Comparison of ENCODE assay signal across 13 cellular contexts in the genomic region with DNA sequence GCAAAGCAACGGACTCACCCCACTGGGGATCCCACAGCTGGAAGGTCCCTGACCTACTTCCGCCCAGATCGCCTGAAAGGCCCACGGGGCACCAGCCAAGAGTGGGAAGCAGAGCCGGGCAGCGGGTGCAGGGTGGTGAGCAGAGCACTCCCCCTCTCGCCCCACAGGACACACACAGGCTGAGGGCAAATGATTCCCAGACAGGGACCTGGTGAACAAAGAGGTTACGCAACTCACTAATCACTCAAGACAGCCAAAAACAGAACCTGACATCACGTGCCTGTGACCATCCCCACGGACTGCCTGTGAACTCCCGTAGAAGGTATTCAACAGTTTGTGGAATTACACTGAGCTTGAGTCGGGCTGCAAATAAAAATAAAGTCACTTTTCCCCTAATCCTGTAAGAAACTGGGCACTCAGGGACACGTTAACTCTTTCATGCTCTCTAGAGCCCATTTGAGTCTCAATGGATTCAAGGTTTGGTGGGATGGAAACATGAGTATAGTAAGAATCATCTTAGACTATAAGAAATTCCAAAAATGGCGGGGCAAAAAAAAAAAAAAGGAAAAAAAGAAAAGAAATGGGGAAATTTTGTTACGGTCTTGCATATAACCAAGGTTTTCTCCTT.
DNase-seq lines count a peak whose midpoint lies in the region; ATAC-seq, FAIRE-seq and TF ChIP-seq lines count a peak whose summit lies in the region.
"Had no signal": no experiment of that assay in that cellular context is flagged by ENCODE, and none has a peak within 500 bp of the region (broad histone marks: within the 10 kb centered on the region; RNA-seq: fewer than 3 reads in every experiment).

No MANE protein-coding gene starts in this region.

- H3K4me3 Mint-ChIP-seq in endothelial cell (ENCODE audit: unreplicated experiment) = no peak overlapping the region
- H3K4me3 Mint-ChIP-seq: naive thymus-derived CD8-positive, alpha-beta T cell had no signal

- no peak overlapping the region for H3K23ac ChIP-seq in mesenchymal stem cell (ENCODE audit: low read length in 2 of 2)

- H3K4ac ChIP-seq in mesenchymal stem cell (ENCODE audit: low read depth in 1 of 2, low read length in 2 of 2) = no peak overlapping the region

- H4K91ac ChIP-seq in mesenchymal stem cell (ENCODE audit: low read length) = no peak overlapping the region

- DNase-seq in AG10803 (ENCODE audit: low read depth) (peak; percentile 40), bronchial epithelial cell (ENCODE audit: low read depth) (peak; percentile 29), mesenchymal stem cell (no peak), endothelial cell (ENCODE audit: low spot score) (no peak)
- DNase-seq in activated naive CD4-positive, alpha-beta T cell treated with anti-CD3 and anti-CD28 coated beads, Interleukin-2, amount 50 U/mL, for 16 hours = no peak
- no peak for DNase-seq in activated CD4-positive, alpha-beta T cell treated with anti-CD3 and anti-CD28 coated beads for 48 hours
- DNase-seq: amniotic stem cell; foreskin fibroblast; naive thymus-derived CD8-positive, alpha-beta T cell; NCI-H1694 treated with DMSO at 0.1 percent for 48 hours; SHP77 had no signal

- H3K27ac ChIP-seq in mesenchymal stem cell (ENCODE audit: low read length, poor library complexity, severe bottlenecking) = peak overlapping the region; percentile 28

- H2BK120ac ChIP-seq in mesenchymal stem cell (ENCODE audit: low read depth, low read length) = no peak overlapping the region

- peak overlapping the region; percentile 60 for H3K9ac ChIP-seq in mesenchymal stem cell (ENCODE audit: low read length)

- no peaks in the 10 kb centered on the region for H3K27me3 ChIP-seq in bronchial epithelial cell (ENCODE audit: control insufficient read depth, insufficient read depth, low read length)
- H3K27me3 ChIP-seq in mesenchymal stem cell (ENCODE audit: control insufficient read depth in 1 of 2, insufficient read depth in 1 of 2, low read length in 2 of 2) = no peaks in the 10 kb centered on the region

- no peaks in the 10 kb centered on the region for H3K9me3 Mint-ChIP-seq in endothelial cell (ENCODE audit: unreplicated experiment)
- H3K9me3 Mint-ChIP-seq: naive thymus-derived CD8-positive, alpha-beta T cell had no signal

- H3K14ac ChIP-seq in mesenchymal stem cell (ENCODE audit: low read length in 2 of 2) = no peak overlapping the region

- no peaks in the 10 kb centered on the region for H3K36me3 Mint-ChIP-seq in endothelial cell (ENCODE audit: low read depth, unreplicated experiment)
- H3K36me3 Mint-ChIP-seq: naive thymus-derived CD8-positive, alpha-beta T cell had no signal

- H2AK5ac ChIP-seq in mesenchymal stem cell (ENCODE audit: low read length, severe bottlenecking) = peak overlapping the region; percentile 29

- H3K18ac ChIP-seq in mesenchymal stem cell (ENCODE audit: low read depth in 1 of 2, low read length in 2 of 2) = no peak overlapping the region

- no peak for TF ChIP-seq RAD21 in Ishikawa (IDR thresholded peaks at IDR 0.05; ENCODE audit: low read depth)

- no peak overlapping the region for H3K4me3 ChIP-seq in AG10803 (ENCODE audit: low read length)
- H3K4me3 ChIP-seq in bronchial epithelial cell (ENCODE audit: low read depth, low read length) = no peak overlapping the region
- H3K4me3 ChIP-seq in mesenchymal stem cell (ENCODE audit: insufficient read depth in 1 of 2, low read depth in 1 of 2, low read length in 2 of 2) = peak overlapping the region in 1 of 2 experiments; percentile 50

- no peak for TF ChIP-seq CTCF in AG10803 (conservative IDR thresholded peaks at IDR 0.05; ENCODE audit: low read length)
- TF ChIP-seq CTCF in bronchial epithelial cell (IDR thresholded peaks at IDR 0.05; ENCODE audit: insufficient read depth, low read length, severe bottlenecking) = no peak
- TF ChIP-seq CTCF in endothelial cell (IDR thresholded peaks at IDR 0.05; ENCODE audit: unreplicated experiment) = no peak

- H4K8ac ChIP-seq in mesenchymal stem cell (ENCODE audit: low read length) = peak overlapping the region; percentile 40

- H2BK5ac ChIP-seq in mesenchymal stem cell (ENCODE audit: low read depth, low read length, poor library complexity, severe bottlenecking) = no peak overlapping the region

- peaks cover 5% of the 10 kb centered on the region for H3K79me1 ChIP-seq in mesenchymal stem cell (replicated peaks; ENCODE audit: low read length, poor library complexity, severe bottlenecking)

- H3K4me1 ChIP-seq in mesenchymal stem cell (ENCODE audit: control insufficient read depth, insufficient read depth, low read depth, low read length) = peaks cover 41% of the 10 kb centered on the region

- no peak for TF ChIP-seq EP300 in Ishikawa (IDR thresholded peaks at IDR 0.05; ENCODE audit: borderline replicate concordance)

- H3K36me3 ChIP-seq in bronchial epithelial cell (ENCODE audit: control insufficient read depth, insufficient read depth, low read length) = no peaks in the 10 kb centered on the region
- no peaks in the 10 kb centered on the region for H3K36me3 ChIP-seq in mesenchymal stem cell (ENCODE audit: control insufficient read depth in 1 of 2, insufficient read depth in 2 of 2, low read depth in 1 of 2, low read length in 2 of 2)

- no peaks in the 10 kb centered on the region for H3K9me3 ChIP-seq in mesenchymal stem cell (ENCODE audit: control insufficient read depth, low read length)

- no peak for FAIRE-seq in bronchial epithelial cell (lab: Jason Lieb, UNC)

- no peak overlapping the region for H2AFZ ChIP-seq in mesenchymal stem cell (ENCODE audit: low read depth, low read length)

- peaks cover 3% of the 10 kb centered on the region for H3K4me1 Mint-ChIP-seq in endothelial cell (ENCODE audit: unreplicated experiment)
- H3K4me1 Mint-ChIP-seq: naive thymus-derived CD8-positive, alpha-beta T cell had no signal

- H2BK15ac ChIP-seq in mesenchymal stem cell (ENCODE audit: low read depth, poor library complexity, severe bottlenecking) = no peak overlapping the region

- WGBS in mesenchymal stem cell = 69% methylated on average over 14 of the region's 15 CpGs

- peak overlapping the region in 1 of 2 experiments; percentile 12 for H2BK12ac ChIP-seq in mesenchymal stem cell (ENCODE audit: low read length in 2 of 2)

- ATAC-seq in HG02610 (IDR thresholded peaks at IDR 0.05; ENCODE audit: unreplicated experiment) = no peak
- ATAC-seq: naive thymus-derived CD8-positive, alpha-beta T cell had no signal

- H3K27ac Mint-ChIP-seq in endothelial cell (ENCODE audit: unreplicated experiment) = no peak overlapping the region
- H3K27ac Mint-ChIP-seq: naive thymus-derived CD8-positive, alpha-beta T cell had no signal

- H3K27me3 Mint-ChIP-seq in endothelial cell (ENCODE audit: unreplicated experiment) = peaks cover 3% of the 10 kb centered on the region

- H3K4me2 ChIP-seq in mesenchymal stem cell (ENCODE audit: low read length, poor library complexity, severe bottlenecking) = no peak overlapping the region

TF ChIP-seq in Ishikawa, 13 proteins besides CTCF, POLR2A, EP300 and RAD21:
- TF ChIP-seq REST (IDR thresholded peaks at IDR 0.05; ENCODE audit: low read depth) = no peak
- TF ChIP-seq CEBPB (IDR thresholded peaks at IDR 0.05) = peak; percentile 91

Comparison
In these comparisons a context has a peak if more than half of its experiments do, and no peak if none do; other contexts are left out.
1. DNase-seq: peak in AG10803 (single experiment) and bronchial epithelial cell (single experiment); none in mesenchymal stem cell (single experiment), activated naive CD4-positive, alpha-beta T cell treated with anti-CD3 and anti-CD28 coated beads, Interleukin-2, amount 50 U/mL, for 16 hours (single experiment), endothelial cell (single experiment) and activated CD4-positive, alpha-beta T cell treated with anti-CD3 and anti-CD28 coated beads for 48 hours (single experiment).